In the genomic region with DNA sequence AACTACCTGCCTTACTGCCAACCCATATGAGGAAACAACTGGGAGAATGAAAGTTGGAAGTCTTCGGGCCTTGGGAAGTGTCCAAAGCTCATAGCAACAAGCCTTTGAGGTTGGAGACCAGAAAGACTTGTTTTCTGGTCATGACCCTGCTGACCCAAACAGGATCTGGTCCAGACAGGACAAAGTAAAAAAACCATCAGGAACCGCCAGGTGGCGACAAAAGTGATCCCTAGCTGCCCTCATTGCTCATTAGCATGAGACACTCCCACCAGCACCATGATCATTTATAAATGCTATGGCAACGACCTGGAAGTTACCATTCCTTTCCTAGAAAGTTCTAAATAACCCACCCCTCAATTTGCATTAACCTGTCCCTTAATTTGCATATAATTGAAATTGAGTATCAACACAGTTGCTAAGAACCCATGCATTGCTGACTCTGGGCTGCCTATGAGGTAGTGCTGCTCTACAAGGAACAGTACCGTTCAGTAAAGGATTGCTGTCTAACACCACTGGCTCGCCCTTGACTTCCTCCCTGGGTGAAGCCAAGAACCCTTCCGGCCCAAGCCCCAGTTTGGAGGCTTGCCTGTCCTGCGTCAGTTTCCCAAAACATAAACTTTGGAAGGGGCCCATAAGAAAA, we compare ENCODE assay signal across 7 cellular contexts.
DNase-seq lines count a peak whose midpoint lies in the region; ATAC-seq, FAIRE-seq and TF ChIP-seq lines count a peak whose summit lies in the region.

No MANE protein-coding gene starts in this region.

- H3K9me2 ChIP-seq in hepatocyte (replicated peaks; ENCODE audit: insufficient read depth) = no peaks in the 10 kb centered on the region

- peaks cover 12% of the 10 kb centered on the region for H3K27me3 Mint-ChIP-seq in T-helper 17 cell

- 93% methylated on average over 8 of the region's 8 CpGs for WGBS in hepatocyte (ENCODE audit: low lambda C conversion rate, missing lambda C conversion rate)

- no peak for FAIRE-seq in endothelial cell of umbilical vein (lab: Jason Lieb, UNC)

- POLR2A ChIA-PET in endothelial cell of umbilical vein (lab: Charles Lee) = no interaction called here

- ATAC-seq in HG03066 (IDR thresholded peaks at IDR 0.05; ENCODE audit: low read depth, unreplicated experiment) (peak; percentile 70), T-helper 17 cell (no peak)

- H3K79me2 ChIP-seq in endothelial cell of umbilical vein (ENCODE audit: control insufficient read depth, insufficient read depth, low read length) (no peaks in the 10 kb centered on the region), hepatocyte (no peaks in the 10 kb centered on the region)

- dilution Hi-C loops in endothelial cell of umbilical vein (cut with MboI; ENCODE audit: extremely low pct_ligation_motif_present, low sequenced_read_pairs) = no loop called here

- H3K36me3 ChIP-seq in endothelial cell of umbilical vein (ENCODE audit: control insufficient read depth in 2 of 2, extremely low read depth in 1 of 2, insufficient read depth in 2 of 2, low read length in 2 of 2) (no peaks in the 10 kb centered on the region), hepatocyte (replicated peaks; ENCODE audit: insufficient read depth, low read depth) (no peaks in the 10 kb centered on the region)

- TF ChIP-seq POLR2A in endothelial cell of umbilical vein (IDR thresholded peaks at IDR 0.05; ENCODE audit: low read depth, low read length) = no peak

- no TSS peak for BruUV-seq in endothelial cell of umbilical vein (replicated peaks; lab: Mats Ljungman, UMichigan)

- H4K20me1 ChIP-seq in endothelial cell of umbilical vein (replicated peaks; ENCODE audit: control insufficient read depth, extremely low read depth, insufficient read depth, low read length) (no peaks in the 10 kb centered on the region), hepatocyte (ENCODE audit: insufficient read depth, poor library complexity, severe bottlenecking) (no peaks in the 10 kb centered on the region)

- H3K36me3 Mint-ChIP-seq in T-helper 17 cell (ENCODE audit: low read depth) = peaks cover 2% of the 10 kb centered on the region

- no peak overlapping the region for H3K4me2 ChIP-seq in endothelial cell of umbilical vein (ENCODE audit: insufficient read depth, low read length)
- H3K4me2 ChIP-seq in hepatocyte = no peak overlapping the region

- TF ChIP-seq CTCF in GM12875 (IDR thresholded peaks at IDR 0.05; ENCODE audit: borderline replicate concordance, insufficient read depth, low read depth, low read length) (peak; percentile 63), endothelial cell of umbilical vein (IDR thresholded peaks at IDR 0.05; ENCODE audit: extremely low read depth in 1 of 2, insufficient read depth in 1 of 2, low read depth in 1 of 2, low read length in 2 of 2) (peak; percentile 30 to 33), hepatocyte (IDR thresholded peaks at IDR 0.05; ENCODE audit: poor library complexity) (no peak)

- CTCF ChIA-PET in endothelial cell of umbilical vein (lab: Charles Lee) = interaction anchor here (0.6 to 3.5 kb wide), 10 partner anchors 10 to 597 kb away, joined by 3 to 27 read pairs (median 4); no protein-coding TSS in a partner anchor

- no peak overlapping the region for H3K27ac Mint-ChIP-seq in T-helper 17 cell

- no peaks in the 10 kb centered on the region for H3K9me1 ChIP-seq in endothelial cell of umbilical vein (replicated peaks; ENCODE audit: control insufficient read depth, extremely low read depth, insufficient read depth, low read length)

- H2AFZ ChIP-seq in endothelial cell of umbilical vein (ENCODE audit: low read depth, low read length) (no peak overlapping the region), hepatocyte (no peak overlapping the region)

- intact Hi-C loops in endothelial cell of umbilical vein (cut with micrococcal nuclease) = loop anchor here (1.0 kb wide), 4 partner anchors 452 to 595 kb away; no protein-coding TSS in a partner anchor

- no peaks in the 10 kb centered on the region for H3K9me3 ChIP-seq in T-helper 17 cell (ENCODE audit: control insufficient read depth, low read length, poor library complexity, severe bottlenecking)
- no peaks in the 10 kb centered on the region for H3K9me3 ChIP-seq in endothelial cell of umbilical vein (replicated peaks; ENCODE audit: control insufficient read depth, insufficient read depth, low read length)
- no peaks in the 10 kb centered on the region for H3K9me3 ChIP-seq in hepatocyte (ENCODE audit: low read depth)

- DNase-seq in T-helper 17 cell = peak in 2 of 3 donors; percentile 16 to 20
- DNase-seq in endothelial cell of umbilical vein (ENCODE audit: low read depth, low spot score) = peak; percentile 32
- DNase-seq in stimulated activated CD4-positive, alpha-beta T cell treated with anti-CD3 and anti-CD28 coated beads, TNF-alpha, amount 100 ng/mL, for 48 hours (ENCODE audit: low read depth in 3 of 3) = peak in 2 of 3 donors; percentile 17 to 18
- DNase-seq in hypothalamus (lab: John Stamatoyannopoulos, UW) = no peak
- no peak for DNase-seq in hepatocyte (ENCODE audit: low spot score)

- H3K4me1 ChIP-seq in endothelial cell of umbilical vein (ENCODE audit: control insufficient read depth, extremely low read depth, insufficient read depth, low read length) (no peaks in the 10 kb centered on the region), hepatocyte (ENCODE audit: insufficient read depth) (no peaks in the 10 kb centered on the region)

- H3K27ac ChIP-seq in endothelial cell of umbilical vein (ENCODE audit: insufficient read depth, low read depth, low read length) = no peak overlapping the region
- no peak overlapping the region for H3K27ac ChIP-seq in hepatocyte

- H3K4me3 ChIP-seq in GM12875 (ENCODE audit: low read depth, low read length) = no peak overlapping the region
- H3K4me3 ChIP-seq in endothelial cell of umbilical vein (replicated peaks in 1 of 3; ENCODE audit: insufficient read depth in 1 of 3, low read depth in 1 of 3, low read length in 3 of 3) = no peak overlapping the region
- no peak overlapping the region for H3K4me3 ChIP-seq in hepatocyte

- no peaks in the 10 kb centered on the region for H3K27me3 ChIP-seq in endothelial cell of umbilical vein (ENCODE audit: control insufficient read depth in 2 of 2, insufficient read depth in 2 of 2, low read length in 2 of 2)
- no peaks in the 10 kb centered on the region for H3K27me3 ChIP-seq in hepatocyte

- no peak overlapping the region for H3K4me3 Mint-ChIP-seq in T-helper 17 cell

- no peak overlapping the region for H3K9ac ChIP-seq in endothelial cell of umbilical vein (replicated peaks; ENCODE audit: extremely low read depth, insufficient read depth, low read length)

- H3K4me1 Mint-ChIP-seq in T-helper 17 cell = peaks cover 2% of the 10 kb centered on the region

TF ChIP-seq in endothelial cell of umbilical vein, 7 proteins besides CTCF, POLR2A, EP300 and RAD21:
- no peak for TF ChIP-seq JUN (IDR thresholded peaks at IDR 0.05; ENCODE audit: borderline replicate concordance, insufficient read depth, insufficient read length, low read depth)
- TF ChIP-seq GATA2 (IDR thresholded peaks at IDR 0.05; ENCODE audit: insufficient read depth, insufficient read length, low read depth, low read length) = no peak
- TF ChIP-seq, protein P1, sequence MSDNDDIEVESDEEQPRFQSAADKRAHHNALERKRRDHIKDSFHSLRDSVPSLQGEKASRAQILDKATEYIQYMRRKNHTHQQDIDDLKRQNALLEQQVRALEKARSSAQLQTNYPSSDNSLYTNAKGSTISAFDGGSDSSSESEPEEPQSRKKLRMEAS (IDR thresholded peaks at IDR 0.05; ENCODE audit: insufficient read depth, insufficient read length) = no peak
- no peak for TF ChIP-seq FOS (IDR thresholded peaks at IDR 0.05; ENCODE audit: borderline replicate concordance, insufficient read depth, low read length)
- no peak for TF ChIP-seq EZH2 (IDR thresholded peaks at IDR 0.05; ENCODE audit: borderline replicate concordance, low read depth, low read length, severe bottlenecking)
- no peak for TF ChIP-seq POLR2AphosphoS5 (IDR thresholded peaks at IDR 0.05; ENCODE audit: insufficient read depth, low read depth, low read length)
- TF ChIP-seq MYC (IDR thresholded peaks at IDR 0.05; ENCODE audit: low read depth, low read length) = no peak

Comparison
In these comparisons a context has a peak if more than half of its experiments do, and no peak if none do; other contexts are left out.
1. DNase-seq: peak in T-helper 17 cell (2 of 3), endothelial cell of umbilical vein (single experiment) and stimulated activated CD4-positive, alpha-beta T cell treated with anti-CD3 and anti-CD28 coated beads, TNF-alpha, amount 100 ng/mL, for 48 hours (2 of 3); none in hypothalamus (0 of 51) and hepatocyte (single experiment).